17 cellular contexts compared by ENCODE assay signal in the genomic region with DNA sequence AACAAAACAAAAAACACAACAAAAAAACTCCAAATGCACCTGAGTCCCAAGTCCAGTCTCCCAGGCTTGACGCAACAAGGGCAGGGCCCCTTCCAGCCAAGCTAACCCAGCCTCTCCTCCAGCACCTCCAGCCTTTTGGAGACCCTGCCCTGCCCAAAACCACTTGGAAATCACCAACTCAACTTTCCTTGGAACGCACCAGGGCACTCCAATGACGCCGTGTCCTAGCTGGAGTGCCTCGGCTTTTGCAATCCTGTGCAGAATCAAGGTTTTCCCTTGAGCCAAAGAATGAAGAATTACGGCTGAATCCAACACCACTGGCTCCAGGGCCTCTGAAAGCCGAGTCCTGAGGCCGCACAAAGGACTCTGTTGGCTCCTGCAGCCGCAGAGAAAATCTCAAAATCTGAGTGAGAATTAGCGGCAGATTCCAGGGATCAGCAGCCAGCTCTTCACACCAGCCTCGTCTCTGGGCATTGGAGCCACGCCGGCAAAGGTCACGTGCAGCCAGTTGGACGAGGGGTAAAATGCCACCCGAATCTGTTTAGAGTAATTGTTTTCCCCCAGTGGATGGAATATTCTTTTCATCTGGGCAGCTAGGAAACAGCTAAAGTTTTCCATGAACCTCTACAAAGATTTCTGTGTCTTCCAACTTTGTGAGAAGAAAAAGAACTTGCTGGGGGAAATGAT. TPM values are rescaled to one million over a fixed set of nuclear protein-coding genes. Genes with fewer than 3 reads are reported as not detected.
DNase-seq lines count a peak whose midpoint lies in the region; ATAC-seq and TF ChIP-seq lines count a peak whose summit lies in the region.
"Had no signal": no experiment of that assay in that cellular context is flagged by ENCODE, and none has a peak within 500 bp of the region (broad histone marks: within the 10 kb centered on the region; RNA-seq: fewer than 3 reads in every experiment).

No MANE protein-coding gene starts in this region.

- WGBS in transverse colon (ENCODE audit: low coverage in 1 of 2), 2 donors, result 85 to 89% methylated on average over 7 to 16 of the region's 16 CpGs

- peak overlapping the region; percentile 90 for H3K27ac Mint-ChIP-seq in neural progenitor cell
- no peak overlapping the region for H3K27ac Mint-ChIP-seq in HFFc6
- H3K27ac Mint-ChIP-seq: activated B cell treated with CpG ODN at 0.5 μM for 24 hours had no signal

- no peak for ATAC-seq in GM21717 (IDR thresholded peaks at IDR 0.05; ENCODE audit: unreplicated experiment)
- ATAC-seq: stimulated activated naive CD8-positive, alpha-beta T cell treated with anti-CD3 and anti-CD28 coated beads, Interleukin-15, amount 100 ng/mL, for 72 hours had no signal

- H3K4me1 ChIP-seq in adipocyte (ENCODE audit: control insufficient read depth, insufficient read depth, low read length) (peaks cover 39% of the 10 kb centered on the region), neural progenitor cell (peaks cover 9% of the 10 kb centered on the region), transverse colon (peaks cover 26 to 44% (median 32%) of the 10 kb centered on the region in 4 donors)
- H3K4me1 ChIP-seq: BE2C had no signal

- no peak overlapping the region for H3K27ac ChIP-seq in neural progenitor cell
- H3K27ac ChIP-seq in transverse colon, result peak overlapping the region in 3 of 4 donors; percentile 12 to 65 (median 43)
- H3K27ac ChIP-seq: GM23248 had no signal

- H2AFZ ChIP-seq in neural progenitor cell (replicated peaks), result no peak overlapping the region

- H3K9ac ChIP-seq in adipocyte (ENCODE audit: low read length) (peak overlapping the region; percentile 47), neural progenitor cell (no peak overlapping the region)
- H3K9ac ChIP-seq: GM23248 had no signal

- H3K4me3 ChIP-seq in adipocyte (ENCODE audit: low read length) (peak overlapping the region; percentile 18), neural progenitor cell (no peak overlapping the region), transverse colon (no peak overlapping the region)
- H3K4me3 ChIP-seq: GM23248, prostate gland had no signal

- TF ChIP-seq POLR2A in transverse colon (IDR thresholded peaks at IDR 0.05), result no peak

- H3K36me3 Mint-ChIP-seq in neural progenitor cell, result no peaks in the 10 kb centered on the region
- H3K36me3 Mint-ChIP-seq in HFFc6 (ENCODE audit: low read depth), result no peaks in the 10 kb centered on the region

- H3K36me3 ChIP-seq in adipocyte (ENCODE audit: control insufficient read depth, insufficient read depth, low read length, severe bottlenecking), result no peaks in the 10 kb centered on the region
- H3K36me3 ChIP-seq in neural progenitor cell, result no peaks in the 10 kb centered on the region
- no peaks in the 10 kb centered on the region for H3K36me3 ChIP-seq in transverse colon
- H3K36me3 ChIP-seq: BE2C, prostate gland had no signal

- DNase-seq in adipocyte (ENCODE audit: low read depth), result no peak
- DNase-seq in globus pallidus (ENCODE audit: low spot score), result peak; percentile 67
- no peak for DNase-seq in neural progenitor cell (ENCODE audit: low spot score)
- no peak for DNase-seq in transverse colon
- DNase-seq in HFFc6, result no peak
- no peak for DNase-seq in glomerular visceral epithelial cell (ENCODE audit: extremely low spot score)
- DNase-seq: activated B cell treated with CpG ODN at 0.5 μM for 24 hours; BE2C; KBM-7; MV-4-11; NCI-H2081 treated with DMSO at 0.1 percent for 48 hours; NCI-H524; stimulated activated naive CD8-positive, alpha-beta T cell treated with anti-CD3 and anti-CD28 coated beads, Interleukin-15, amount 100 ng/mL, for 72 hours; T-helper 2 cell had no signal

- TF ChIP-seq EP300 in transverse colon (IDR thresholded peaks at IDR 0.05; ENCODE audit: low read depth), result no peak

- in situ Hi-C loops in transverse colon (cut with MboI; ENCODE audit: low pct_ligation_motif_present in 1 of 4, low pct_unique_long_range_greater_than_20kb in 1 of 4, low sequenced_read_pairs in 3 of 4), result loop anchor here in 2 of 4 donors (10.0 kb wide), 1 partner anchor 70 kb away; no protein-coding TSS in a partner anchor

- H3K27me3 Mint-ChIP-seq in neural progenitor cell (ENCODE audit: insufficient read depth, low read depth) (peaks cover 7% of the 10 kb centered on the region), HFFc6 (ENCODE audit: insufficient read depth) (peaks cover 38% of the 10 kb centered on the region)

- TF ChIP-seq CTCF in neural progenitor cell (IDR thresholded peaks at IDR 0.05) (no peak), transverse colon (IDR thresholded peaks at IDR 0.05) (no peak), HFFc6 (IDR thresholded peaks at IDR 0.05) (no peak)

- H3K9me3 Mint-ChIP-seq in neural progenitor cell (no peaks in the 10 kb centered on the region), HFFc6 (no peaks in the 10 kb centered on the region)
- H3K9me3 Mint-ChIP-seq: activated B cell treated with CpG ODN at 0.5 μM for 24 hours had no signal

- H3K4me1 Mint-ChIP-seq in neural progenitor cell (peaks cover 45% of the 10 kb centered on the region), HFFc6 (ENCODE audit: low read depth) (peaks cover 8% of the 10 kb centered on the region)

- H3K4me2 ChIP-seq in neural progenitor cell, result peak overlapping the region; percentile 11

- intact Hi-C loops in transverse colon (cut with DNase I; ENCODE audit: low total_unique reads), result no loop called here

- H3K27me3 ChIP-seq in adipocyte (replicated peaks; ENCODE audit: control insufficient read depth, insufficient read depth, low read length), result peaks cover 18% of the 10 kb centered on the region
- H3K27me3 ChIP-seq in neural progenitor cell, result peaks cover 11% of the 10 kb centered on the region
- peaks cover 33% of the 10 kb centered on the region for H3K27me3 ChIP-seq in transverse colon
- H3K27me3 ChIP-seq: BE2C had no signal

- peaks cover 11% of the 10 kb centered on the region for H3F3A ChIP-seq in neural progenitor cell (ENCODE audit: low read depth)

- peak overlapping the region; percentile 52 for H3K4me3 Mint-ChIP-seq in neural progenitor cell
- H3K4me3 Mint-ChIP-seq in HFFc6, result no peak overlapping the region
- H3K4me3 Mint-ChIP-seq: activated B cell treated with CpG ODN at 0.5 μM for 24 hours; stimulated activated naive CD8-positive, alpha-beta T cell treated with anti-CD3 and anti-CD28 coated beads, Interleukin-15, amount 100 ng/mL, for 72 hours had no signal

- H4K20me1 ChIP-seq in neural progenitor cell (ENCODE audit: low read depth), result no peaks in the 10 kb centered on the region

- no peaks in the 10 kb centered on the region for H3K79me2 ChIP-seq in neural progenitor cell (ENCODE audit: low read depth)

- H3K9me3 ChIP-seq in adipocyte (ENCODE audit: control insufficient read depth, low read length) (no peaks in the 10 kb centered on the region), neural progenitor cell (ENCODE audit: low read depth) (no peaks in the 10 kb centered on the region), transverse colon (no peaks in the 10 kb centered on the region)
- H3K9me3 ChIP-seq: BE2C, prostate gland had no signal

RNA-seq across cellular contexts. Expression of gene BAIAP2, which starts 9.7 kb away (rescaled TPM):
- 15.6 and 16.1 TPM in 2 replicates for total RNA-seq in neural progenitor cell (ENCODE audit: low replicate concordance)
- 10 to 100 TPM; 11.7 to 62.1 (median 39.6) TPM for total RNA-seq in transverse colon
- total RNA-seq in HFFc6 (2021; fragmentation: NEBNext Ultra II Directional; extraction: Animal tissue kit (Norgen Biotek cat#: 25700)), result 10 to 100 TPM; 30.8 to 47.4 (median 35.9) TPM

RNA-seq across cellular contexts. Expression of gene CHMP6, which starts 33.6 kb away (rescaled TPM):
- total RNA-seq in neural progenitor cell (ENCODE audit: low replicate concordance) (11.5 and 20.9 TPM in 2 replicates), transverse colon (100 to 1,000 TPM in 1 of 4 donors, 10 to 100 TPM in 3; 38.6 to 107 (median 41.7) TPM)
- 10 to 100 TPM; 27.6 to 38.5 (median 31.5) TPM for total RNA-seq in HFFc6 (2021; fragmentation: NEBNext Ultra II Directional; extraction: Animal tissue kit (Norgen Biotek cat#: 25700))
